ENCODE assay signal across 8 cellular contexts in the genomic region with DNA sequence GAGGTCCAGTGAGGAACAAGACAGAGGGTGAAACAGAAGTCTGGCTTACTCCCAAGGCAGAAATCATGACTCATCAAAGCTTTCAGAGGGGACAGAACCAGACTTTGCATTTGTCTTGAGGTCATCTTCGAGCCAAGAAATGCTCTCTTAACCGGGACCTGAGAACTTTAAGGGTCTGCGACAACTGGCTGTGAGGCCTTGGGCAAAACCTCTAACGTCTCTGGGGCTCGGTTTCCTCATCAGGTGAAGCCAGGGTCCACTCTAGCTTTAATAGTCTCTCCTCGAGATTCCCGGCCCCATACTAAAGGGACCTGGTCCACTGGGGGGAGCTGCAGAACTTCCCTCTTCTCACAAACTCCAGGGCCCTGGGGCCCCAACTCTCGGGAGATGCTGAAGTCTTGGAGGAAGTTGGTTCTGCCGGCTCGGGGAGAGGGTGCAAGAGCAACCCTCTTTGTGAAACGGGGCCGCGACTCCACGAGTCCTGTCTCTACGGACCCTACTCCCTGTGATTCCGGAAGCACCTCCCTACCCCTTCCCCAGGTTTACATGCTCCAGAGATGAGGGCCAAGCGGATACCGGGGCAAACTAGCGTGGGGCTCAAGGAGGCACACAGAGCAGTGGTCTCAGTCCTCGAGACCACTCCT. TPM values are rescaled to one million over a fixed set of nuclear protein-coding genes. Genes with fewer than 3 reads are reported as not detected.
DNase-seq lines count a peak whose midpoint lies in the region; ATAC-seq, FAIRE-seq and TF ChIP-seq lines count a peak whose summit lies in the region.

No MANE protein-coding gene starts in this region.

- H3K27me3 Mint-ChIP-seq in neural progenitor cell (ENCODE audit: insufficient read depth, low read depth): peaks cover 10% of the 10 kb centered on the region

- intact Hi-C loops in uterus (cut with DNase I; ENCODE audit: low total_unique reads): no loop called here

- TF ChIP-seq CTCF in neural progenitor cell (IDR thresholded peaks at IDR 0.05) (peak; percentile 47), uterus (IDR thresholded peaks at IDR 0.05) (peak; percentile 40 to 55 (median 43))

- H3K4me1 Mint-ChIP-seq in neural progenitor cell: peaks cover 48% of the 10 kb centered on the region

- peak overlapping the region; percentile 93 for H3K4me2 ChIP-seq in neural progenitor cell

- peak overlapping the region; percentile 62 for H2AFZ ChIP-seq in ACC112 (ENCODE audit: low read length, unreplicated experiment)
- H2AFZ ChIP-seq in neural progenitor cell (replicated peaks): peak overlapping the region; percentile 60

- no peaks in the 10 kb centered on the region for H3K36me3 ChIP-seq in ACC112 (ENCODE audit: insufficient read depth, low read length)
- no peaks in the 10 kb centered on the region for H3K36me3 ChIP-seq in NT2/D1 (ENCODE audit: insufficient read depth, insufficient read length, low read length)
- H3K36me3 ChIP-seq in neural progenitor cell: no peaks in the 10 kb centered on the region
- no peaks in the 10 kb centered on the region for H3K36me3 ChIP-seq in uterus

- no peak for FAIRE-seq in GM12892 (lab: Jason Lieb, UNC)

- H3K4me3 Mint-ChIP-seq in neural progenitor cell: peak overlapping the region; percentile 98

- H3K9me3 ChIP-seq in NT2/D1 (ENCODE audit: insufficient read depth, low read length): no peaks in the 10 kb centered on the region
- no peaks in the 10 kb centered on the region for H3K9me3 ChIP-seq in neural progenitor cell (ENCODE audit: low read depth)
- H3K9me3 ChIP-seq in uterus: no peaks in the 10 kb centered on the region

- H3K4me1 ChIP-seq in ACC112 (ENCODE audit: control insufficient read depth, insufficient read depth, low read length, unreplicated experiment) (peaks cover 65% of the 10 kb centered on the region), NT2/D1 (ENCODE audit: insufficient read depth, insufficient read length) (no peaks in the 10 kb centered on the region), neural progenitor cell (peaks cover 15% of the 10 kb centered on the region), uterus (no peaks in the 10 kb centered on the region)

- DNase-seq in GM12892 (ENCODE audit: insufficient read length) (peak; percentile 18), NT2/D1 (ENCODE audit: low read depth, low spot score) (peak; percentile 69), globus pallidus (ENCODE audit: low spot score) (peak; percentile 68), neural progenitor cell (ENCODE audit: low spot score) (peak; percentile 74), uterus (peak; percentile 73 to 83)
- DNase-seq in activated naive CD4-positive, alpha-beta T cell treated with anti-CD3 and anti-CD28 coated beads, Interleukin-2, amount 50 U/mL, for 72 hours (ENCODE audit: low spot score in 2 of 2): peak; percentile 36 to 67

- H3K9ac ChIP-seq in NT2/D1 (ENCODE audit: insufficient read length, low read depth): peak overlapping the region; percentile 68
- peak overlapping the region; percentile 43 for H3K9ac ChIP-seq in neural progenitor cell

- peaks cover 45% of the 10 kb centered on the region for H3K79me2 ChIP-seq in ACC112 (ENCODE audit: control insufficient read depth, insufficient read depth, low read length, unreplicated experiment)
- H3K79me2 ChIP-seq in neural progenitor cell (ENCODE audit: low read depth): peaks cover 75% of the 10 kb centered on the region

- H3K27ac ChIP-seq in ACC112 (ENCODE audit: low read depth, low read length) (peak overlapping the region; percentile 96), neural progenitor cell (peak overlapping the region; percentile 72), uterus (peak overlapping the region; percentile 93 to 95)

- H3F3A ChIP-seq in neural progenitor cell (ENCODE audit: low read depth): peaks cover 26% of the 10 kb centered on the region

- H3K4me3 ChIP-seq in ACC112 (ENCODE audit: low read depth, low read length) (peak overlapping the region; percentile 94), NT2/D1 (ENCODE audit: insufficient read length, low read depth) (peak overlapping the region; percentile 56), neural progenitor cell (peak overlapping the region; percentile 89), uterus (peak overlapping the region; percentile 57 to 78)

- ATAC-seq in HG03064 (IDR thresholded peaks at IDR 0.05; ENCODE audit: low read depth, unreplicated experiment): peak; percentile 34
- peak; percentile 29 to 40 for ATAC-seq in activated naive CD4-positive, alpha-beta T cell treated with anti-CD3 and anti-CD28 coated beads, Interleukin-2, amount 50 U/mL, for 72 hours

- peaks cover 22% of the 10 kb centered on the region for H4K20me1 ChIP-seq in neural progenitor cell (ENCODE audit: low read depth)

- TF ChIP-seq POLR2A in GM12892 (IDR thresholded peaks at IDR 0.05; ENCODE audit: low read depth, low read length) (no peak), uterus (IDR thresholded peaks at IDR 0.05) (no peak)

- H3K36me3 Mint-ChIP-seq in activated naive CD4-positive, alpha-beta T cell treated with anti-CD3 and anti-CD28 coated beads, Interleukin-2, amount 50 U/mL, for 72 hours: peaks cover 0 to 21% of the 10 kb centered on the region in 2 donors
- H3K36me3 Mint-ChIP-seq in neural progenitor cell: peaks cover 25% of the 10 kb centered on the region

- peak overlapping the region; percentile 96 to 97 for H3K27ac Mint-ChIP-seq in activated naive CD4-positive, alpha-beta T cell treated with anti-CD3 and anti-CD28 coated beads, Interleukin-2, amount 50 U/mL, for 72 hours
- H3K27ac Mint-ChIP-seq in neural progenitor cell: peak overlapping the region; percentile 96

- no peaks in the 10 kb centered on the region for H3K9me3 Mint-ChIP-seq in activated naive CD4-positive, alpha-beta T cell treated with anti-CD3 and anti-CD28 coated beads, Interleukin-2, amount 50 U/mL, for 72 hours
- H3K9me3 Mint-ChIP-seq in neural progenitor cell: no peaks in the 10 kb centered on the region

- H3K27me3 ChIP-seq in ACC112 (ENCODE audit: insufficient read depth, low read length) (no peaks in the 10 kb centered on the region), NT2/D1 (ENCODE audit: insufficient read depth, insufficient read length) (peaks cover 41% of the 10 kb centered on the region), neural progenitor cell (peaks cover 26% of the 10 kb centered on the region), uterus (no peaks in the 10 kb centered on the region)

RNA-seq across cellular contexts. Expression of a gene that starts 2.6 kb away (rescaled TPM):
- 0.15 TPM for polyA plus RNA-seq in GM12892 (2012; ENCODE audit: missing spikeins)
- total RNA-seq in activated naive CD4-positive, alpha-beta T cell treated with anti-CD3 and anti-CD28 coated beads, Interleukin-2, amount 50 U/mL, for 72 hours: 1 to 10 TPM; 2.2 to 6.4 TPM
- total RNA-seq in neural progenitor cell (ENCODE audit: low replicate concordance): 38.1 and 48.1 TPM in 2 replicates
- total RNA-seq in uterus: 10 to 100 TPM; 16.4 to 52.6 (median 41.1) TPM

Comparison
In these comparisons a context has a peak if more than half of its experiments do, and no peak if none do; other contexts are left out.
1. Peak in every context shown above with its lines: DNase-seq, ATAC-seq, H3K4me3 ChIP-seq and H3K27ac ChIP-seq.
2. DNase-seq: peak in every context shown above with its lines; median percentile 78 in uterus; 74 in neural progenitor cell; 69 in NT2/D1; 68 in globus pallidus; 52 in activated naive CD4-positive, alpha-beta T cell treated with anti-CD3 and anti-CD28 coated beads, Interleukin-2, amount 50 U/mL, for 72 hours; 18 in GM12892.